In the genomic region with DNA sequence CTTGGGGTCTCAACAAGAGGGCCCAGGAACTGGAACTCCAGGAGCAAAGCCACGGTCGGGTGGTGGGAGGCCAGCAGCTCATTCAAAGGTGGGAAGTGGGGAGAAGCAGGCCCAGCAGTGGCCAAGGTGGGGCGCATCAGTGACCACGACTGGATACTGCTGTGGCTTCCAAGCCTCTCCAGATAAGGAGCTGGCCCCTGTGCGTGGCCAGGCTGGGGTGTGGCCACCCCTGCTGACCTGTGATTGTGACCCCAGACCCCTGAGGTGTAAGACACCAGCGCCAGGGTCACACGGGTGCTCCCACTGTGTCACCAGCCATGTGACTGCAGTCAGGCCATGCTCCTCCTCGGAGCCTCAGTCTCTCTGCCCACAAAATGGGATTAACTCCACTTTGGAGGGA, we compare ENCODE assay signal across 16 cellular contexts. TPM values are rescaled to one million over a fixed set of nuclear protein-coding genes. Genes with fewer than 3 reads are reported as not detected.
DNase-seq lines count a peak whose midpoint lies in the region; ATAC-seq and TF ChIP-seq lines count a peak whose summit lies in the region.
"Had no signal": no experiment of that assay in that cellular context is flagged by ENCODE, and none has a peak within 500 bp of the region (broad histone marks: within the 10 kb centered on the region; RNA-seq: fewer than 3 reads in every experiment).

No MANE protein-coding gene starts in this region.

- no peak overlapping the region for H3K9ac ChIP-seq in neuronal stem cell (ENCODE audit: low read depth, low read length, poor library complexity)
- H3K9ac ChIP-seq: BLaER1 treated with 17β-estradiol and CSF1 and Interleukin-3, amounts not matched to agents 10 nM and 100 nM had no signal

- H3K27me3 Mint-ChIP-seq in activated T-cell treated with anti-CD3 and anti-CD28 coated beads, Interleukin-2, amount 50 U/mL, for 72 hours (ENCODE audit: low read depth), result no peaks in the 10 kb centered on the region

- intact Hi-C loops in Right ventricle myocardium inferior (cut with DNase I) (no loop called here), tibial artery (cut with DNase I; ENCODE audit: low total_unique reads) (no loop called here)

- no CpG with 5 or more reads among the region's 8 CpGs for WGBS in neuronal stem cell (ENCODE audit: extremely low coverage in 2 of 2, insufficient read length in 2 of 2, insufficient replicate concordance in 1 of 2), 2 donors

- no peaks in the 10 kb centered on the region for H3K9me3 ChIP-seq in cardiac muscle cell (ENCODE audit: low read depth)
- H3K9me3 ChIP-seq in neuronal stem cell (replicated peaks in 1 of 2; ENCODE audit: control insufficient read depth in 2 of 2, insufficient read depth in 1 of 2, low read depth in 1 of 2, low read length in 2 of 2), result no peaks in the 10 kb centered on the region
- H3K9me3 ChIP-seq in tibial artery, result no peaks in the 10 kb centered on the region
- H3K9me3 ChIP-seq: BLaER1 treated with 17β-estradiol and CSF1 and Interleukin-3, amounts not matched to agents 10 nM and 100 nM; MG63 had no signal

- H3K27ac ChIP-seq in cardiac muscle cell (peak overlapping the region; percentile 96), coronary artery (peak overlapping the region; percentile 77 to 94), neuronal stem cell (replicated peaks; ENCODE audit: low read length) (no peak overlapping the region), tibial artery (peak overlapping the region; percentile 80 to 93)
- H3K27ac ChIP-seq: 22Rv1; BLaER1 treated with 17β-estradiol and CSF1 and Interleukin-3, amounts not matched to agents 10 nM and 100 nM; PC-9 had no signal

- no peaks in the 10 kb centered on the region for H3K36me3 ChIP-seq in cardiac muscle cell
- no peaks in the 10 kb centered on the region for H3K36me3 ChIP-seq in neuronal stem cell (replicated peaks in 1 of 2; ENCODE audit: control insufficient read depth in 2 of 2, insufficient read depth in 2 of 2, low read length in 2 of 2)
- no peaks in the 10 kb centered on the region for H3K36me3 ChIP-seq in tibial artery
- H3K36me3 ChIP-seq: BLaER1 treated with 17β-estradiol and CSF1 and Interleukin-3, amounts not matched to agents 10 nM and 100 nM had no signal

- no peak overlapping the region for H4K8ac ChIP-seq in neuronal stem cell (ENCODE audit: low read depth, low read length)

- H2BK12ac ChIP-seq in neuronal stem cell (ENCODE audit: low read length), result no peak overlapping the region

- H3K4me1 Mint-ChIP-seq in activated T-cell treated with anti-CD3 and anti-CD28 coated beads, Interleukin-2, amount 50 U/mL, for 72 hours (ENCODE audit: low read depth), result no peaks in the 10 kb centered on the region

- H3K27me3 ChIP-seq in cardiac muscle cell (no peaks in the 10 kb centered on the region), neuronal stem cell (ENCODE audit: control insufficient read depth in 3 of 3, insufficient read depth in 3 of 3, low read depth in 1 of 3, low read length in 3 of 3) (peaks cover 0 to 15% (median 0%) of the 10 kb centered on the region in 3 experiments), tibial artery (no peaks in the 10 kb centered on the region)
- H3K27me3 ChIP-seq: BLaER1 treated with 17β-estradiol and CSF1 and Interleukin-3, amounts not matched to agents 10 nM and 100 nM; MG63 had no signal

- no peak overlapping the region for H3K4ac ChIP-seq in neuronal stem cell (ENCODE audit: low read length)

- no peak overlapping the region for H3K18ac ChIP-seq in neuronal stem cell (ENCODE audit: low read length)

- H3K4me3 ChIP-seq in cardiac muscle cell (no peak overlapping the region), coronary artery (no peak overlapping the region), neuronal stem cell (ENCODE audit: low read length in 2 of 2) (no peak overlapping the region), tibial artery (no peak overlapping the region)
- H3K4me3 ChIP-seq: BLaER1 treated with 17β-estradiol and CSF1 and Interleukin-3, amounts not matched to agents 10 nM and 100 nM; MG63; PC-9 had no signal

- no peak overlapping the region for H3K27ac Mint-ChIP-seq in activated T-cell treated with anti-CD3 and anti-CD28 coated beads, Interleukin-2, amount 50 U/mL, for 72 hours

- in situ Hi-C loops in GM13976 (cut with MboI; ENCODE audit: low sequenced_read_pairs, unreplicated experiment), result no loop called here

- no peak overlapping the region for H3K4me2 ChIP-seq in neuronal stem cell (ENCODE audit: insufficient read depth, low read length, poor library complexity, severe bottlenecking)
- H3K4me2 ChIP-seq: BLaER1 treated with 17β-estradiol and CSF1 and Interleukin-3, amounts not matched to agents 10 nM and 100 nM; PC-9 had no signal

- no peaks in the 10 kb centered on the region for H3K36me3 Mint-ChIP-seq in activated T-cell treated with anti-CD3 and anti-CD28 coated beads, Interleukin-2, amount 50 U/mL, for 72 hours (ENCODE audit: insufficient read depth in 2 of 2)

- ATAC-seq in Right ventricle myocardium inferior (no peak), HG03039 (IDR thresholded peaks at IDR 0.05; ENCODE audit: unreplicated experiment) (no peak)
- no peak for ATAC-seq in activated T-cell treated with anti-CD3 and anti-CD28 coated beads, Interleukin-2, amount 50 U/mL, for 72 hours (replicated peaks in 1 of 2)

- H3K4me1 ChIP-seq in cardiac muscle cell (ENCODE audit: low read depth) (peaks cover 34% of the 10 kb centered on the region), neuronal stem cell (ENCODE audit: control insufficient read depth in 2 of 2, insufficient read depth in 1 of 2, low read depth in 1 of 2, low read length in 2 of 2) (peaks cover 6 to 7% of the 10 kb centered on the region in 2 donors), tibial artery (peaks cover 9 to 96% (median 58%) of the 10 kb centered on the region in 4 donors)

- no peak overlapping the region for H2BK5ac ChIP-seq in neuronal stem cell (ENCODE audit: low read length)

- peak overlapping the region; percentile 6 for H2BK15ac ChIP-seq in neuronal stem cell (ENCODE audit: low read length)

- TF ChIP-seq CTCF in cardiac muscle cell (IDR thresholded peaks at IDR 0.05; ENCODE audit: low read depth, low read length) (no peak), coronary artery (IDR thresholded peaks at IDR 0.05) (no peak), tibial artery (IDR thresholded peaks at IDR 0.05) (no peak), GM13976 (IDR thresholded peaks at IDR 0.05; ENCODE audit: borderline replicate concordance, control extremely low read depth, extremely low read depth, insufficient read depth, missing control alignments) (no peak)

- H3K14ac ChIP-seq in neuronal stem cell (ENCODE audit: low read length), result peak overlapping the region; percentile 25

- no peak overlapping the region for H2BK120ac ChIP-seq in neuronal stem cell (ENCODE audit: low read depth, low read length)

- H3K79me1 ChIP-seq in neuronal stem cell (ENCODE audit: low read depth, low read length), result no peaks in the 10 kb centered on the region

- H2AFZ ChIP-seq in neuronal stem cell (ENCODE audit: low read length), result no peak overlapping the region
- H2AFZ ChIP-seq: PC-9 had no signal

- no peaks in the 10 kb centered on the region for H3K9me3 Mint-ChIP-seq in activated T-cell treated with anti-CD3 and anti-CD28 coated beads, Interleukin-2, amount 50 U/mL, for 72 hours

- DNase-seq in cardiac muscle cell (ENCODE audit: low read depth in 1 of 2, low spot score in 1 of 2) (no peak), Right ventricle myocardium inferior (ENCODE audit: missing footprints) (no peak), coronary artery (ENCODE audit: low spot score) (no peak), neuronal stem cell (ENCODE audit: low spot score) (no peak), tibial artery (peak in 1 of 2 donors; percentile 60), GM13976 (ENCODE audit: low spot score) (no peak)
- no peak for DNase-seq in activated T-cell treated with anti-CD3 and anti-CD28 coated beads, Interleukin-2, amount 50 U/mL, for 72 hours
- DNase-seq: MG63, NCI-H1105, NCI-H187, NCI-H446, NCI-H748 treated with DMSO at 0.1 percent for 48 hours, PC-9 had no signal

- H2AK5ac ChIP-seq in neuronal stem cell (ENCODE audit: low read depth, low read length), result no peak overlapping the region

- no peak overlapping the region for H3K23ac ChIP-seq in neuronal stem cell (ENCODE audit: low read depth, low read length, poor library complexity)

- no peak overlapping the region for H4K91ac ChIP-seq in neuronal stem cell (ENCODE audit: low read depth, low read length, poor library complexity)

- no peak overlapping the region for H3K4me3 Mint-ChIP-seq in activated T-cell treated with anti-CD3 and anti-CD28 coated beads, Interleukin-2, amount 50 U/mL, for 72 hours

RNA-seq across cellular contexts. Expression of a gene that starts 20.3 kb away (rescaled TPM):
- total RNA-seq in cardiac muscle cell (17.7 and 26.1 TPM in 2 replicates), Right ventricle myocardium inferior (81.2 TPM)
- 15.1 and 20.2 TPM in 2 replicates for polyA plus RNA-seq in cardiac muscle cell
- 5.5 TPM for polyA plus RNA-seq in neuronal stem cell (2013, experiment 1 of 2)
- 5.6 TPM for polyA plus RNA-seq in neuronal stem cell (2013, experiment 2 of 2)
- total RNA-seq in activated T-cell treated with anti-CD3 and anti-CD28 coated beads, Interleukin-2, amount 50 U/mL, for 72 hours, result under 1 TPM in 1 of 2 donors, not detected in 1; 0.46 TPM

RNA-seq across cellular contexts. Expression of a gene that starts 51.2 kb away (rescaled TPM):
- 180 and 189 TPM in 2 replicates for total RNA-seq in cardiac muscle cell
- 357 and 366 TPM in 2 replicates for polyA plus RNA-seq in cardiac muscle cell
- total RNA-seq in Right ventricle myocardium inferior, result 268 TPM
- 108 TPM for polyA plus RNA-seq in neuronal stem cell (2013, experiment 1 of 2)
- polyA plus RNA-seq in neuronal stem cell (2013, experiment 2 of 2), result 107 TPM
- 10 to 100 TPM; 60.7 to 67.1 TPM for total RNA-seq in activated T-cell treated with anti-CD3 and anti-CD28 coated beads, Interleukin-2, amount 50 U/mL, for 72 hours

RNA-seq across cellular contexts. Expression of a gene that starts 60.0 kb away (rescaled TPM):
- total RNA-seq in cardiac muscle cell (0.39 TPM in 1 of 2 replicates, not detected in the other), Right ventricle myocardium inferior (0.41 TPM)
- polyA plus RNA-seq in cardiac muscle cell, result 0.30 and 0.71 TPM in 2 replicates
- not detected for polyA plus RNA-seq in neuronal stem cell (2013, experiment 1 of 2)
- not detected for polyA plus RNA-seq in neuronal stem cell (2013, experiment 2 of 2)
- 1 to 10 TPM in 1 of 2 donors, under 1 TPM in 1; 0.31 to 1.2 TPM for total RNA-seq in activated T-cell treated with anti-CD3 and anti-CD28 coated beads, Interleukin-2, amount 50 U/mL, for 72 hours

Comparison
In these comparisons a context has a peak if more than half of its experiments do, and no peak if none do; other contexts are left out.
1. RNA of a gene that starts 20.3 kb away (total RNA-seq): 81.2 TPM in Right ventricle myocardium inferior (single experiment) and 17.7 to 26.1 TPM in cardiac muscle cell; 0.46 TPM in activated T-cell treated with anti-CD3 and anti-CD28 coated beads, Interleukin-2, amount 50 U/mL, for 72 hours; every median in the first group is over 10 times any median in the second.